Comparison of ENCODE assay signal across 7 cellular contexts in the genomic region with DNA sequence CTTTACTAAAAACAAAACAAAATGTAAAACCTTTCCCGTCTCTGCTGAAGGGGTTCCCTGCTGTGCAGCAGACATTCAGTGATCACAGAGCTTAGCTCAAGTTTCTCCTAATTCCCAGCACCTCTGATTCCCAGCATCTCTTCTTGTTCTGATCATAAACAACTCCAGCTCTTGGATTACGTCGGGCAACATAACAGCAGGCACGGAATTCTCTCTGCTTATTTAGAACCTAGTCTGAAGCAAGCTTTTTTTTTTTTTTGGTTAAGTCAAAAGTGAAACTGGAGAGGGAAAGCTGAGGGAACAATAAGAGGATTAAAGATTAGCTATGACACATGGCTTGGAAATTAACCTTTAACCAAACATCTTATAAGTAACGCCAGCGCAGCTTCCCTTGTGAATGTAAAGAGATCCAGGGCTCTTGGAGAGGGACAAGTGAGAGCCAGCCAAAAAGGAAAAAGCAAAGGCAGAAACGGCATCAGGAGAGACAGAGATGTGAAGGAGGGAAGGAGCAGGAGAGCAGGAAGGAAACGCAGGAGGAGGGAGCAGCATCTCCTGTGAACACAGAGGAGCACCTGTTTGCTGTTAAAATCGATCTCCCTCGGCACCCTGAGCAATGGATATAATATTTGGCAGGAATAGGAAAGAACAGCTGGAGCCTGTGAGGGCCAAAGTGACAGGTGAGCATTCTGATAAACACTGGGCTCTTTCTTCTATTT. TPM values are rescaled to one million over a fixed set of nuclear protein-coding genes. Genes with fewer than 3 reads are reported as not detected.
A peak's percentile ranks its signal among the peaks of the same experiment; 100 is the strongest.
DNase-seq lines count a peak whose midpoint lies in the region; ATAC-seq and TF ChIP-seq lines count a peak whose summit lies in the region.

A gene with protein sequence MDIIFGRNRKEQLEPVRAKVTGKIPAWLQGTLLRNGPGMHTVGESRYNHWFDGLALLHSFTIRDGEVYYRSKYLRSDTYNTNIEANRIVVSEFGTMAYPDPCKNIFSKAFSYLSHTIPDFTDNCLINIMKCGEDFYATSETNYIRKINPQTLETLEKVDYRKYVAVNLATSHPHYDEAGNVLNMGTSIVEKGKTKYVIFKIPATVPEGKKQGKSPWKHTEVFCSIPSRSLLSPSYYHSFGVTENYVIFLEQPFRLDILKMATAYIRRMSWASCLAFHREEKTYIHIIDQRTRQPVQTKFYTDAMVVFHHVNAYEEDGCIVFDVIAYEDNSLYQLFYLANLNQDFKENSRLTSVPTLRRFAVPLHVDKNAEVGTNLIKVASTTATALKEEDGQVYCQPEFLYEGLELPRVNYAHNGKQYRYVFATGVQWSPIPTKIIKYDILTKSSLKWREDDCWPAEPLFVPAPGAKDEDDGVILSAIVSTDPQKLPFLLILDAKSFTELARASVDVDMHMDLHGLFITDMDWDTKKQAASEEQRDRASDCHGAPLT (plus strand): TSS at position 394 of the 716 bp plus-strand sequence. CDS start 220 bp downstream, at position 614.

- peak; percentile 70 for DNase-seq in NCI-H2171 (lab: John Stamatoyannopoulos, UW)
- no peak for DNase-seq in dorsolateral prefrontal cortex
- DNase-seq in activated CD8-positive, alpha-beta memory T cell treated with anti-CD3 and anti-CD28 coated beads for 24 hours, result no peak
- no peak for DNase-seq in GM13977 (ENCODE audit: low spot score)

- TF ChIP-seq CTCF in dorsolateral prefrontal cortex (IDR thresholded peaks at IDR 0.05 in 54 of 56, conservative IDR thresholded peaks at IDR 0.05 in 2 of 56; ENCODE audit: low read depth in 1 of 56, partially characterized antibody in 56 of 56), result no peak
- TF ChIP-seq CTCF in GM13977 (IDR thresholded peaks at IDR 0.05; ENCODE audit: extremely low read depth, insufficient read depth, missing control alignments), result no peak

- H3K27ac ChIP-seq in dorsolateral prefrontal cortex (peak within 1 kb of the TSS in 34 of 59 donors; percentile 0 to 75 (median 38)), mucosa of rectum (ENCODE audit: low read depth in 2 of 2, low read length in 2 of 2) (peak within 1 kb of the TSS; percentile 70 to 72)

- in situ Hi-C loops in GM13977 (cut with MboI; ENCODE audit: low pct_unique_long_range_greater_than_20kb, low sequenced_read_pairs, unreplicated experiment), result no loop called here

- peaks cover 0 to 7% of the 10 kb centered on the region in 2 donors for H3K4me1 ChIP-seq in mucosa of rectum (ENCODE audit: control insufficient read depth in 2 of 2, insufficient read depth in 2 of 2, low read length in 2 of 2)

- intact Hi-C loops in dorsolateral prefrontal cortex (cut with DNase I), result no loop called here

- H3K9ac ChIP-seq in mucosa of rectum (ENCODE audit: low read depth in 1 of 2, low read length in 2 of 2), result peak within 1 kb of the TSS; percentile 41 to 48

- H3K9me3 ChIP-seq in mucosa of rectum (ENCODE audit: control insufficient read depth in 2 of 2, low read length in 2 of 2), result no peaks in the 10 kb centered on the region

- ATAC-seq in GM21423 (IDR thresholded peaks at IDR 0.05; ENCODE audit: unreplicated experiment) (peak; percentile 51), GM18520 (IDR thresholded peaks at IDR 0.05; ENCODE audit: unreplicated experiment) (no peak)

- H3K4me3 ChIP-seq in dorsolateral prefrontal cortex (peak within 1 kb of the TSS in 57 of 59 donors; percentile 5 to 67 (median 40)), mucosa of rectum (ENCODE audit: low read length in 2 of 2) (peak within 1 kb of the TSS; percentile 52 to 66)

- H3K27me3 ChIP-seq in dorsolateral prefrontal cortex (no peaks in the 10 kb centered on the region), mucosa of rectum (ENCODE audit: control insufficient read depth in 2 of 2, insufficient read depth in 2 of 2, low read length in 2 of 2) (no peaks in the 10 kb centered on the region)

- no peaks in the 10 kb centered on the region for H3K36me3 ChIP-seq in mucosa of rectum (ENCODE audit: control insufficient read depth in 2 of 2, insufficient read depth in 2 of 2, low read length in 2 of 2)

RNA-seq across cellular contexts. Expression of the gene that starts here (rescaled TPM):
- total RNA-seq in dorsolateral prefrontal cortex, result 1 to 10 TPM in 55 of 120 experiments, under 1 TPM in 63, not detected in 2; 0.14 to 7.0 (median 0.96) TPM
